8 cellular contexts compared by ENCODE assay signal in the genomic region with DNA sequence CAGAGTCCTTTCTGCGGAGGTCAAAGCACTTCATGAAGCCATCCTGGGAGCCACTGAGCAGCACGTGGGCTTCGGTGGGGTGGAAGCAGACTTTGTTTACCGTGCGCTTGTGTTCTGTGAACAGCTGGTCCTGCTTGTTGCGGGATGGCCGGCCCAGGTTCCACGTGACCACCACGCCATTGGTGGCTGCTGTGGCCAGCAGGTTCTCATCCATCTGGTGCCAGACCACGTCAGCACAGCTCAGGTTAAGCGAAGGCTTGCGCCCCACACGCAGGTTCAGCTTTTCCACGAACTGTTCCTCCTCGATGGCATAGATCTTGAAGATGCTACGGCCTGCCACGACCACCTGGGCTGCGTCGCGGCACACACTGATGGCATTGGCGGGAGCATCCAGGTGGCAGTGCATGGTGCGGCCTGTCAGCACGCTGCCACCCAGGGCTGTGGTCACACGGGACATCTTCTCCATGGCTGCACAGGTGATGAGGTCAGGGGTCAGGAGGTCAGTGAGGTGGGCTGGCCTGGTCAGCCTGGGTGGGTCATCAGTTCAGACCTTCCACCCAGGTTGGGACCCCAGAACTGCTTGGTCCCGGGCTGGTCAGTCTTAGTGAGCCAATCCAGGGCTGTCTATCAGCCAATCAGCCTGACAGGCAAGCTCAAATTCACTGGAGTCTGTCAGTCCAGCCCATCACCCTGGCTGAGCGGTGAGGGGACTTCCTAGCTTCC. TPM values are rescaled to one million over a fixed set of nuclear protein-coding genes. Genes with fewer than 3 reads are reported as not detected.
A peak's percentile ranks its signal among the peaks of the same experiment; 100 is the strongest.
DNase-seq lines count a peak whose midpoint lies in the region; ATAC-seq and TF ChIP-seq lines count a peak whose summit lies in the region.

No MANE protein-coding gene starts in this region.

- peaks cover 11% of the 10 kb centered on the region for H3K36me3 ChIP-seq in cardiac muscle cell
- H3K36me3 ChIP-seq in body of pancreas (replicated peaks in 1 of 2; ENCODE audit: insufficient read depth in 1 of 2, low read depth in 2 of 2) = peaks cover 0 to 4% of the 10 kb centered on the region in 2 donors
- no peaks in the 10 kb centered on the region for H3K36me3 ChIP-seq in upper lobe of right lung

- H3K4me3 ChIP-seq in cardiac muscle cell (peak overlapping the region; percentile 81), body of pancreas (peak overlapping the region in 1 of 2 donors; percentile 83), upper lobe of right lung (peak overlapping the region; percentile 99)

- H3K4me1 ChIP-seq in cardiac muscle cell (ENCODE audit: low read depth) (peaks cover 11% of the 10 kb centered on the region), body of pancreas (peaks cover 48% of the 10 kb centered on the region), upper lobe of right lung (peaks cover 35% of the 10 kb centered on the region)

- TF ChIP-seq CTCF in cardiac muscle cell (IDR thresholded peaks at IDR 0.05; ENCODE audit: low read depth, low read length) (no peak), body of pancreas (IDR thresholded peaks at IDR 0.05) (no peak), upper lobe of right lung (IDR thresholded peaks at IDR 0.05) (no peak)

- H3K4me1 Mint-ChIP-seq in memory B cell = peaks cover 20% of the 10 kb centered on the region

- DNase-seq in cardiac muscle cell (ENCODE audit: low read depth in 1 of 2, low spot score in 1 of 2) = no peak
- DNase-seq in left cardiac atrium = no peak
- no peak for DNase-seq in body of pancreas
- DNase-seq in memory B cell (ENCODE audit: low spot score in 2 of 2) = no peak
- no peak for DNase-seq in upper lobe of right lung
- DNase-seq in G401 (ENCODE audit: low spot score) = no peak
- no peak for DNase-seq in occipital lobe (lab: John Stamatoyannopoulos, UW)
- no peak for DNase-seq in NCI-H748 (lab: John Stamatoyannopoulos, UW; ENCODE audit: unreplicated experiment)

- H3K9me3 ChIP-seq in cardiac muscle cell (ENCODE audit: low read depth) (no peaks in the 10 kb centered on the region), body of pancreas (no peaks in the 10 kb centered on the region), upper lobe of right lung (no peaks in the 10 kb centered on the region)

- intact Hi-C loops in left cardiac atrium (cut with DNase I) (no loop called here), body of pancreas (cut with DNase I) (no loop called here), upper lobe of right lung (cut with DNase I) (no loop called here)

- peak overlapping the region; percentile 86 for H3K4me3 Mint-ChIP-seq in memory B cell

- in situ Hi-C loops in G401 (cut with HindIII; ENCODE audit: low sequenced_read_pairs) = no loop called here

- no peak for TF ChIP-seq POLR2A in body of pancreas (IDR thresholded peaks at IDR 0.05)

- H3K9me3 Mint-ChIP-seq in memory B cell = no peaks in the 10 kb centered on the region

- H3K27ac ChIP-seq in cardiac muscle cell = peak overlapping the region; percentile 80
- peak overlapping the region in 3 of 4 donors; percentile 33 to 87 (median 81) for H3K27ac ChIP-seq in body of pancreas
- H3K27ac ChIP-seq in upper lobe of right lung = peak overlapping the region; percentile 91

- H3K27ac Mint-ChIP-seq in memory B cell = peak overlapping the region; percentile 74

- ATAC-seq in left cardiac atrium = no peak
- no peak for ATAC-seq in body of pancreas
- no peak for ATAC-seq in memory B cell (ENCODE audit: low read depth)
- no peak for ATAC-seq in upper lobe of right lung

- H3K27me3 ChIP-seq in cardiac muscle cell (peaks cover 34% of the 10 kb centered on the region), body of pancreas (peaks cover 0 to 12% of the 10 kb centered on the region in 2 donors), upper lobe of right lung (peaks cover 21% of the 10 kb centered on the region)

- H3K36me3 Mint-ChIP-seq in memory B cell = no peaks in the 10 kb centered on the region

- peaks cover 2% of the 10 kb centered on the region for H3K27me3 Mint-ChIP-seq in memory B cell

- 65 to 75% methylated on average over 8 to 26 of the region's 26 CpGs for WGBS in body of pancreas, 2 donors

RNA-seq across cellular contexts. Expression of gene WDR24, which starts 0.9 kb away (rescaled TPM):
- total RNA-seq in cardiac muscle cell (17.6 and 23.3 TPM in 2 replicates), left cardiac atrium (1 to 10 TPM; 8.2 TPM), body of pancreas (10 to 100 TPM in 1 of 2 donors, 1 to 10 TPM in 1; 8.6 to 16.8 TPM), upper lobe of right lung (12.9 TPM), occipital lobe (3.0 TPM)
- 22.8 and 31.0 TPM in 2 replicates for polyA plus RNA-seq in cardiac muscle cell
- total RNA-seq in G401 (2014; rRNA removed; shearing (Covaris generic)) = 6.2 and 7.9 TPM in 2 replicates

RNA-seq across cellular contexts. Expression of gene JMJD8, which starts 5.2 kb away (rescaled TPM):
- total RNA-seq in cardiac muscle cell = 105 and 134 TPM in 2 replicates
- polyA plus RNA-seq in cardiac muscle cell = 107 and 118 TPM in 2 replicates
- total RNA-seq in left cardiac atrium = 10 to 100 TPM; 45.5 to 48.9 TPM
- total RNA-seq in body of pancreas = 100 to 1,000 TPM in 1 of 2 donors, 10 to 100 TPM in 1; 49.5 to 128 TPM
- 51.3 TPM for total RNA-seq in upper lobe of right lung
- total RNA-seq in G401 (2014; rRNA removed; shearing (Covaris generic)) = 3.8 and 4.0 TPM in 2 replicates
- 14.3 TPM for total RNA-seq in occipital lobe

RNA-seq across cellular contexts. Expression of gene STUB1, which starts 9.1 kb away (rescaled TPM):
- total RNA-seq in cardiac muscle cell (176 and 207 TPM in 2 replicates), left cardiac atrium (100 to 1,000 TPM in 1 of 2 donors, 10 to 100 TPM in 1; 89.1 to 101 TPM), body of pancreas (100 to 1,000 TPM in 1 of 2 donors, 10 to 100 TPM in 1; 63.3 to 205 TPM), upper lobe of right lung (98.9 TPM), occipital lobe (49.9 TPM)
- polyA plus RNA-seq in cardiac muscle cell = 219 and 269 TPM in 2 replicates
- total RNA-seq in G401 (2014; rRNA removed; shearing (Covaris generic)) = 145 and 207 TPM in 2 replicates

RNA-seq across cellular contexts. Expression of gene RHBDL1, which starts 13.9 kb away (rescaled TPM):
- total RNA-seq in cardiac muscle cell (3.6 and 12.9 TPM in 2 replicates), left cardiac atrium (1 to 10 TPM; 1.2 TPM), body of pancreas (1 to 10 TPM; 1.8 to 4.3 TPM), upper lobe of right lung (2.0 TPM), occipital lobe (1.4 TPM)
- polyA plus RNA-seq in cardiac muscle cell = 2.6 and 4.7 TPM in 2 replicates
- 1.1 and 1.5 TPM in 2 replicates for total RNA-seq in G401 (2014; rRNA removed; shearing (Covaris generic))

RNA-seq across cellular contexts. Expression of gene FBXL16, which starts 16.3 kb away (rescaled TPM):
- total RNA-seq in cardiac muscle cell = 0.12 and 0.74 TPM in 2 replicates
- polyA plus RNA-seq in cardiac muscle cell = 0.59 and 1.4 TPM in 2 replicates
- 1 to 10 TPM in 1 of 2 donors, under 1 TPM in 1; 0.32 to 1.0 TPM for total RNA-seq in left cardiac atrium
- total RNA-seq in body of pancreas = 1 to 10 TPM; 1.0 to 2.3 TPM
- 3.6 TPM for total RNA-seq in upper lobe of right lung
- total RNA-seq in G401 (2014; rRNA removed; shearing (Covaris generic)) = 14.6 and 19.4 TPM in 2 replicates
- total RNA-seq in occipital lobe = 3.7 TPM
